In the genomic region with DNA sequence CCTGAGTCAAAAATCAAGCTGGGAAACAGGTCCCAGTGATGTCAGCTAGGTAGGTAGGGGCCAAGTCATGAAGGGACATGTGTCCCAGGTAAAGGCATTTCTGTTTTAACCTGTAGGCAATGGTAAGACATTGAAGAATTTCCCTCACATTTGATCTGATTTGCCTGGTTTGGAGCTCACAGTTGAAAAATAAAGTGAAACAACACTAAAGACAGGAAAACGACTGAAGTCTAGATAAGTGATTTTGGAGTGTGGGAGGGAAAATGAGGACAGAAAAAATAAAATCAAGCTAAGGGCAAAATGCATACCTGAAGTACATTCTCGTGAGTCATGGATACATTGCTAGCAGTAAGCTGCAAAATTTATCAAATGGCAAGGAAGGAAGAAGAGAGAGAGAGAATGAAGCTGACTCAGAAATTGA, we compare ENCODE assay signal across 2 cellular contexts.
TF ChIP-seq lines count a peak whose summit lies in the region.

No MANE protein-coding gene starts in this region.

TF ChIP-seq in A549, 52 proteins besides CTCF, POLR2A, EP300 and RAD21:
- no peak for TF ChIP-seq FOSL2 (IDR thresholded peaks at IDR 0.05)
- TF ChIP-seq FOSL2 (CRISPR knock-in tag; IDR thresholded peaks at IDR 0.05): peak; percentile 30; the same call in 1 of the 2 replicates
- no peak for TF ChIP-seq NPAS2 (CRISPR knock-in tag; IDR thresholded peaks at IDR 0.05; ENCODE audit: borderline replicate concordance)
TF ChIP-seq in A549: peak in this region for 1.

TF ChIP-seq in IMR-90, 13 proteins besides CTCF, POLR2A, EP300 and RAD21:
- TF ChIP-seq RFX5 (IDR thresholded peaks at IDR 0.05; ENCODE audit: low read depth, low read length): no peak
- TF ChIP-seq SMC3 (IDR thresholded peaks at IDR 0.05; ENCODE audit: low read depth, low read length): no peak
- no peak; the same call in 1 of the 2 replicates for TF ChIP-seq FOS (IDR thresholded peaks at IDR 0.05; ENCODE audit: low read depth, low read length)
- no peak for TF ChIP-seq MXI1 (IDR thresholded peaks at IDR 0.05; ENCODE audit: borderline replicate concordance, low read depth, low read length)
- TF ChIP-seq NFE2L2 (IDR thresholded peaks at IDR 0.05; ENCODE audit: low read depth, low read length): no peak
